ENCODE assay signal across 1 cellular context in the genomic region with DNA sequence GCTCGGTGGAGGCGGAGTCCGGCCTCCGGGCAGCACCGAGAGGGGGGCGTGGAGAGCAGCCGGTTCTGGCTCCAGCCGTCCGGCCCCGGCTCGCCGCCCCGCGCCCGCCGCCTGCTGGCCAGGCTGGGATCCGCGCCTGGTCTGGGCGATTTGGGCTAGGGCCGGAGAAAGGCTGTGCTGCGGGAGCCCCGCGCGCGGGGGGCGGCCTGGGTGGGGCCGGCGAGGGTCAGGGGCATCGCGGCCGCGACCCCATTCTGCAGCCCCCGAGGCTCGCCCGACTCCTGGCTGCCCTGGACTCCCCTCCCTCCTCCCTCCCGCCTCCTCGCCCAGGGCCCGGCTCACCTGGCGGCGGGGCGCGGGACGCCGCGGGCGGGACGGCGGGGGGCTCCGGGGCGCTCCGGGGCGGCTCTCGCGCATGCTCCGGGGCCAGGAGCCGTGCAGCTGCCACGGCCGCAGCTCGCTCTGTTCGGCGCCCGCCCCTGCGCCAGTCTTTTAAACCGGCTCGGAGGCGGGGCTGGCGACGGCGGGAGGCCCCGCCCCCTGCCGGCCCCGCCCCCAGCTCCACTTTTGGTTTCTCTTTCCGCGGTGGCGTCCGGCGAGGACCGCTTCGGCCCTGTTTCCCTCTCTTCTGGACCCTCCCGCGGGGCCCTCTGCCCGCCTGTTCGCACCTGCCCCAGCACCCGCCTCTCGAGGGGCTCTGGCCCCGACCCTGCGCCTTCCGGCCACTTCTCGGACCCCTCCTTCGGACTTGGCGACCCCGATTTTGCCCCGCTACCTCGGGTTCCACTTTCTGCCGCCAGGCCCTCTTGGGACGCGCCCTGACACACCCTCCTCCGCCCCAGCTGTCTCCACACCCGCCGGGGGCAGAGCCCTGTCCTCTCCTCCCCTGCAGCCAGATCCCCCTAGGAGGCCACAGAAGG.
TF ChIP-seq lines count a peak whose summit lies in the region.

A gene with protein sequence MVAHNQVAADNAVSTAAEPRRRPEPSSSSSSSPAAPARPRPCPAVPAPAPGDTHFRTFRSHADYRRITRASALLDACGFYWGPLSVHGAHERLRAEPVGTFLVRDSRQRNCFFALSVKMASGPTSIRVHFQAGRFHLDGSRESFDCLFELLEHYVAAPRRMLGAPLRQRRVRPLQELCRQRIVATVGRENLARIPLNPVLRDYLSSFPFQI (minus strand): TSS at position 468 of the 920 bp plus-strand sequence. CDS start 726 bp downstream, outside the sequence.

TF ChIP-seq in HepG2, 621 proteins besides CTCF, POLR2A, EP300 and RAD21 (continued from another document and continues in another):
- TF ChIP-seq, protein P1, sequence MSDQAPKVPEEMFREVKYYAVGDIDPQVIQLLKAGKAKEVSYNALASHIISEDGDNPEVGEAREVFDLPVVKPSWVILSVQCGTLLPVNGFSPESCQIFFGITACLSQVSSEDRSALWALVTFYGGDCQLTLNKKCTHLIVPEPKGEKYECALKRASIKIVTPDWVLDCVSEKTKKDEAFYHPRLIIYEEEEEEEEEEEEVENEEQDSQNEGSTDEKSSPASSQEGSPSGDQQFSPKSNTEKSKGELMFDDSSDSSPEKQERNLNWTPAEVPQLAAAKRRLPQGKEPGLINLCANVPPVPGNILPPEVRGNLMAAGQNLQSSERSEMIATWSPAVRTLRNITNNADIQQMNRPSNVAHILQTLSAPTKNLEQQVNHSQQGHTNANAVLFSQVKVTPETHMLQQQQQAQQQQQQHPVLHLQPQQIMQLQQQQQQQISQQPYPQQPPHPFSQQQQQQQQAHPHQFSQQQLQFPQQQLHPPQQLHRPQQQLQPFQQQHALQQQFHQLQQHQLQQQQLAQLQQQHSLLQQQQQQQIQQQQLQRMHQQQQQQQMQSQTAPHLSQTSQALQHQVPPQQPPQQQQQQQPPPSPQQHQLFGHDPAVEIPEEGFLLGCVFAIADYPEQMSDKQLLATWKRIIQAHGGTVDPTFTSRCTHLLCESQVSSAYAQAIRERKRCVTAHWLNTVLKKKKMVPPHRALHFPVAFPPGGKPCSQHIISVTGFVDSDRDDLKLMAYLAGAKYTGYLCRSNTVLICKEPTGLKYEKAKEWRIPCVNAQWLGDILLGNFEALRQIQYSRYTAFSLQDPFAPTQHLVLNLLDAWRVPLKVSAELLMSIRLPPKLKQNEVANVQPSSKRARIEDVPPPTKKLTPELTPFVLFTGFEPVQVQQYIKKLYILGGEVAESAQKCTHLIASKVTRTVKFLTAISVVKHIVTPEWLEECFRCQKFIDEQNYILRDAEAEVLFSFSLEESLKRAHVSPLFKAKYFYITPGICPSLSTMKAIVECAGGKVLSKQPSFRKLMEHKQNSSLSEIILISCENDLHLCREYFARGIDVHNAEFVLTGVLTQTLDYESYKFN (CRISPR knock-in tag; conservative IDR thresholded peaks at IDR 0.05): 0 out of 2 replicates have a peak, but pooled peaks have one; percentile 20
- TF ChIP-seq STAG1 (CRISPR knock-in tag; IDR thresholded peaks at IDR 0.05) (peak; percentile 84), KLF11 (CRISPR knock-in tag; IDR thresholded peaks at IDR 0.05) (no peak; the same call in none of the 2 replicates), ZNF354B (CRISPR knock-in tag; IDR thresholded peaks at IDR 0.05) (no peak), FOXO1 (CRISPR knock-in tag; IDR thresholded peaks at IDR 0.05) (no peak; the same call in 1 of the 2 replicates), KLF16 (CRISPR knock-in tag; IDR thresholded peaks at IDR 0.05) (peak; percentile 69 to 87), SMAD3 (CRISPR knock-in tag; IDR thresholded peaks at IDR 0.05) (no peak; the same call in 1 of the 2 replicates), ZBTB42 (CRISPR knock-in tag; IDR thresholded peaks at IDR 0.05) (peak; percentile 24; the same call in 1 of the 2 replicates), CHD2 (IDR thresholded peaks at IDR 0.05; ENCODE audit: low read depth, low read length) (no peak), BCL6 (CRISPR knock-in tag; IDR thresholded peaks at IDR 0.05) (peak; percentile 21; the same call in 1 of the 2 replicates), HOXA3 (CRISPR knock-in tag; IDR thresholded peaks at IDR 0.05) (peak; percentile 71), XBP1 (CRISPR knock-in tag; IDR thresholded peaks at IDR 0.05) (peak; percentile 63; the same call in 1 of the 2 replicates), ZNF232 (CRISPR knock-in tag; IDR thresholded peaks at IDR 0.05; ENCODE audit: borderline replicate concordance) (peak; percentile 88; the same call in 1 of the 2 replicates), RXRA (CRISPR knock-in tag; IDR thresholded peaks at IDR 0.05) (0 out of 2 replicates have a peak, but pooled peaks have one; percentile 52), PPARG (CRISPR knock-in tag; conservative IDR thresholded peaks at IDR 0.05) (0 out of 2 replicates have a peak, but pooled peaks have one; percentile 50), SYNCRIP (IDR thresholded peaks at IDR 0.05; ENCODE audit: insufficient read depth, low read depth, low read length) (no peak), GFI1 (CRISPR knock-in tag; IDR thresholded peaks at IDR 0.05; ENCODE audit: borderline replicate concordance) (peak; percentile 53; the same call in 1 of the 2 replicates), NR2F2 (IDR thresholded peaks at IDR 0.05; ENCODE audit: borderline replicate concordance, low read depth) (no peak; the same call in 1 of the 2 replicates), ZNF24 (IDR thresholded peaks at IDR 0.05) (peak; percentile 39; the same call in 1 of the 2 replicates), NKX3-1 (CRISPR knock-in tag; IDR thresholded peaks at IDR 0.05) (peak; percentile 92), ZNF234 (CRISPR knock-in tag; conservative IDR thresholded peaks at IDR 0.05) (peak; percentile 60; the same call in 1 of the 2 replicates), RFX3 (CRISPR knock-in tag; IDR thresholded peaks at IDR 0.05) (no peak), RFX1 (IDR thresholded peaks at IDR 0.05) (no peak), ZNF33A (CRISPR knock-in tag; IDR thresholded peaks at IDR 0.05; ENCODE audit: borderline replicate concordance) (no peak), ZNF17 (CRISPR knock-in tag; IDR thresholded peaks at IDR 0.05) (no peak), SOX6 (IDR thresholded peaks at IDR 0.05) (no peak), SOX6 (CRISPR knock-in tag; IDR thresholded peaks at IDR 0.05) (peak; percentile 46), ZNF367 (CRISPR knock-in tag; IDR thresholded peaks at IDR 0.05; ENCODE audit: borderline replicate concordance) (peak; percentile 71; the same call in 1 of the 2 replicates), CENPT (CRISPR knock-in tag; IDR thresholded peaks at IDR 0.05; ENCODE audit: low read depth) (peak; percentile 93), DPF2 (CRISPR knock-in tag; IDR thresholded peaks at IDR 0.05; ENCODE audit: borderline replicate concordance, low read depth) (0 out of 2 replicates have a peak, but pooled peaks have one; percentile 2), JUND (CRISPR knock-in tag; IDR thresholded peaks at IDR 0.05) (no peak), NR1H2 (CRISPR knock-in tag; IDR thresholded peaks at IDR 0.05; ENCODE audit: borderline replicate concordance, low read depth) (peak; percentile 37; the same call in 1 of the 2 replicates), ZNF335 (CRISPR knock-in tag; IDR thresholded peaks at IDR 0.05) (peak; percentile 88), ERF (CRISPR knock-in tag; IDR thresholded peaks at IDR 0.05) (peak; percentile 42; the same call in 1 of the 2 replicates), SALL2 (CRISPR knock-in tag; IDR thresholded peaks at IDR 0.05) (no peak; the same call in 1 of the 2 replicates), ZNF777 (CRISPR knock-in tag; IDR thresholded peaks at IDR 0.05) (peak; percentile 86), CCDC6 (CRISPR knock-in tag; IDR thresholded peaks at IDR 0.05) (no peak; the same call in none of the 2 replicates), REXO4 (CRISPR knock-in tag; IDR thresholded peaks at IDR 0.05; ENCODE audit: borderline replicate concordance) (peak; percentile 54; the same call in 1 of the 2 replicates), JUN (CRISPR knock-in tag; IDR thresholded peaks at IDR 0.05) (0 out of 2 replicates have a peak, but pooled peaks have one; percentile 7), RELA (CRISPR knock-in tag; IDR thresholded peaks at IDR 0.05) (peak; percentile 28; the same call in 1 of the 2 replicates), HOXA5 (CRISPR knock-in tag; IDR thresholded peaks at IDR 0.05) (peak; percentile 90), MAZ (IDR thresholded peaks at IDR 0.05; ENCODE audit: borderline replicate concordance, low read depth, low read length) (peak; percentile 88), MAZ (CRISPR knock-in tag; IDR thresholded peaks at IDR 0.05; ENCODE audit: low read depth) (peak; percentile 99), ZNF788 (CRISPR knock-in tag; IDR thresholded peaks at IDR 0.05; ENCODE audit: borderline replicate concordance) (peak; percentile 61), ZNF607 (CRISPR knock-in tag; IDR thresholded peaks at IDR 0.05; ENCODE audit: borderline replicate concordance) (peak; percentile 80; the same call in 1 of the 2 replicates), BRD4 (CRISPR knock-in tag; IDR thresholded peaks at IDR 0.05) (peak; percentile 81), BRCA1 (CRISPR knock-in tag; IDR thresholded peaks at IDR 0.05) (peak; percentile 11; the same call in 1 of the 2 replicates), ZNF670 (CRISPR knock-in tag; IDR thresholded peaks at IDR 0.05; ENCODE audit: borderline replicate concordance) (0 out of 2 replicates have a peak, but pooled peaks have one; percentile 38), ZNF616 (CRISPR knock-in tag; IDR thresholded peaks at IDR 0.05; ENCODE audit: low read depth) (no peak)
- TF ChIP-seq, protein P2, sequence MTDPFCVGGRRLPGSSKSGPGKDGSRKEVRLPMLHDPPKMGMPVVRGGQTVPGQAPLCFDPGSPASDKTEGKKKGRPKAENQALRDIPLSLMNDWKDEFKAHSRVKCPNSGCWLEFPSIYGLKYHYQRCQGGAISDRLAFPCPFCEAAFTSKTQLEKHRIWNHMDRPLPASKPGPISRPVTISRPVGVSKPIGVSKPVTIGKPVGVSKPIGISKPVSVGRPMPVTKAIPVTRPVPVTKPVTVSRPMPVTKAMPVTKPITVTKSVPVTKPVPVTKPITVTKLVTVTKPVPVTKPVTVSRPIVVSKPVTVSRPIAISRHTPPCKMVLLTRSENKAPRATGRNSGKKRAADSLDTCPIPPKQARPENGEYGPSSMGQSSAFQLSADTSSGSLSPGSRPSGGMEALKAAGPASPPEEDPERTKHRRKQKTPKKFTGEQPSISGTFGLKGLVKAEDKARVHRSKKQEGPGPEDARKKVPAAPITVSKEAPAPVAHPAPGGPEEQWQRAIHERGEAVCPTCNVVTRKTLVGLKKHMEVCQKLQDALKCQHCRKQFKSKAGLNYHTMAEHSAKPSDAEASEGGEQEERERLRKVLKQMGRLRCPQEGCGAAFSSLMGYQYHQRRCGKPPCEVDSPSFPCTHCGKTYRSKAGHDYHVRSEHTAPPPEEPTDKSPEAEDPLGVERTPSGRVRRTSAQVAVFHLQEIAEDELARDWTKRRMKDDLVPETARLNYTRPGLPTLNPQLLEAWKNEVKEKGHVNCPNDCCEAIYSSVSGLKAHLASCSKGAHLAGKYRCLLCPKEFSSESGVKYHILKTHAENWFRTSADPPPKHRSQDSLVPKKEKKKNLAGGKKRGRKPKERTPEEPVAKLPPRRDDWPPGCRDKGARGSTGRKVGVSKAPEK (CRISPR knock-in tag; IDR thresholded peaks at IDR 0.05; ENCODE audit: borderline replicate concordance): no peak
- TF ChIP-seq, protein P3, sequence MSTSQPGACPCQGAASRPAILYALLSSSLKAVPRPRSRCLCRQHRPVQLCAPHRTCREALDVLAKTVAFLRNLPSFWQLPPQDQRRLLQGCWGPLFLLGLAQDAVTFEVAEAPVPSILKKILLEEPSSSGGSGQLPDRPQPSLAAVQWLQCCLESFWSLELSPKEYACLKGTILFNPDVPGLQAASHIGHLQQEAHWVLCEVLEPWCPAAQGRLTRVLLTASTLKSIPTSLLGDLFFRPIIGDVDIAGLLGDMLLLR (CRISPR knock-in tag; IDR thresholded peaks at IDR 0.05): peak; percentile 92
- TF ChIP-seq, protein P4, sequence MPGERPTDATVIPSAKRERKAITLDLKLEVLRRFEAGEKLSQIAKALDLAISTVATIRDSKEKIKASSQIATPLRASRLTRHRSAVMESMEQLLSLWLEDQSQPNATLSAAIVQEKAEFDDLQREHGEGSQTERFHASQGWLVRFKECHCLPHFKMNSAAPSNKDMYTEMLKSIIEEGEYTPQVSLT (CRISPR knock-in tag; IDR thresholded peaks at IDR 0.05; ENCODE audit: borderline replicate concordance, low read depth): peak; percentile 22; the same call in 1 of the 2 replicates
- TF ChIP-seq, protein P5, sequence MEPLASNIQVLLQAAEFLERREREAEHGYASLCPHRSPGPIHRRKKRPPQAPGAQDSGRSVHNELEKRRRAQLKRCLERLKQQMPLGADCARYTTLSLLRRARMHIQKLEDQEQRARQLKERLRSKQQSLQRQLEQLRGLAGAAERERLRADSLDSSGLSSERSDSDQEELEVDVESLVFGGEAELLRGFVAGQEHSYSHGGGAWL (CRISPR knock-in tag; IDR thresholded peaks at IDR 0.05): peak; percentile 69; the same call in 1 of the 2 replicates
- TF ChIP-seq, protein P6, sequence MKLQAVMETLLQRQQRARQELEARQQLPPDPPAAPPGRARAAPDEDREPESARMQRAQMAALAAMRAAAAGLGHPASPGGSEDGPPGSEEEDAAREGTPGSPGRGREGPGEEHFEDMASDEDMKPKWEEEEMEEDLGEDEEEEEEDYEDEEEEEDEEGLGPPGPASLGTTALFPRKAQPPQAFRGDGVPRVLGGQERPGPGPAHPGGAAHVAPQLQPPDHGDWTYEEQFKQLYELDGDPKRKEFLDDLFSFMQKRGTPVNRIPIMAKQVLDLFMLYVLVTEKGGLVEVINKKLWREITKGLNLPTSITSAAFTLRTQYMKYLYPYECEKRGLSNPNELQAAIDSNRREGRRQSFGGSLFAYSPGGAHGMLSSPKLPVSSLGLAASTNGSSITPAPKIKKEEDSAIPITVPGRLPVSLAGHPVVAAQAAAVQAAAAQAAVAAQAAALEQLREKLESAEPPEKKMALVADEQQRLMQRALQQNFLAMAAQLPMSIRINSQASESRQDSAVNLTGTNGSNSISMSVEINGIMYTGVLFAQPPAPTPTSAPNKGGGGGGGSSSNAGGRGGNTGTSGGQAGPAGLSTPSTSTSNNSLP (IDR thresholded peaks at IDR 0.05; ENCODE audit: low read depth, low read length): no peak
- TF ChIP-seq, protein P7, sequence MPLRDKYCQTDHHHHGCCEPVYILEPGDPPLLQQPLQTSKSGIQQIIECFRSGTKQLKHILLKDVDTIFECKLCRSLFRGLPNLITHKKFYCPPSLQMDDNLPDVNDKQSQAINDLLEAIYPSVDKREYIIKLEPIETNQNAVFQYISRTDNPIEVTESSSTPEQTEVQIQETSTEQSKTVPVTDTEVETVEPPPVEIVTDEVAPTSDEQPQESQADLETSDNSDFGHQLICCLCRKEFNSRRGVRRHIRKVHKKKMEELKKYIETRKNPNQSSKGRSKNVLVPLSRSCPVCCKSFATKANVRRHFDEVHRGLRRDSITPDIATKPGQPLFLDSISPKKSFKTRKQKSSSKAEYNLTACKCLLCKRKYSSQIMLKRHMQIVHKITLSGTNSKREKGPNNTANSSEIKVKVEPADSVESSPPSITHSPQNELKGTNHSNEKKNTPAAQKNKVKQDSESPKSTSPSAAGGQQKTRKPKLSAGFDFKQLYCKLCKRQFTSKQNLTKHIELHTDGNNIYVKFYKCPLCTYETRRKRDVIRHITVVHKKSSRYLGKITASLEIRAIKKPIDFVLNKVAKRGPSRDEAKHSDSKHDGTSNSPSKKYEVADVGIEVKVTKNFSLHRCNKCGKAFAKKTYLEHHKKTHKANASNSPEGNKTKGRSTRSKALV (CRISPR knock-in tag; IDR thresholded peaks at IDR 0.05): peak; percentile 51; the same call in 1 of the 2 replicates
